8 cellular contexts compared by ENCODE assay signal in genomic region chr2:42493885-42494433, GRCh38. TPM values are rescaled to one million over a fixed set of nuclear protein-coding genes. Genes with fewer than 3 reads are reported as not detected.
A peak's percentile ranks its signal among the peaks of the same experiment; 100 is the strongest.
DNase-seq lines count a peak whose midpoint lies in the region; ATAC-seq and TF ChIP-seq lines count a peak whose summit lies in the region.

Gene KCNG3, minus strand, starts transcription at chr2:42493982. Its CDS starts 481 bp downstream, at chr2:42493501.

- no peaks in the 10 kb centered on the region for H3K9me3 Mint-ChIP-seq in activated naive CD4-positive, alpha-beta T cell treated with anti-CD3 and anti-CD28 coated beads for 36 hours

- H3K27me3 Mint-ChIP-seq in activated naive CD4-positive, alpha-beta T cell treated with anti-CD3 and anti-CD28 coated beads for 36 hours (ENCODE audit: low read depth): peaks cover 10% of the 10 kb centered on the region

- H3K4me3 Mint-ChIP-seq in activated naive CD4-positive, alpha-beta T cell treated with anti-CD3 and anti-CD28 coated beads for 36 hours: peak within 1 kb of the TSS; percentile 94

- no peaks in the 10 kb centered on the region for H3K36me3 Mint-ChIP-seq in activated naive CD4-positive, alpha-beta T cell treated with anti-CD3 and anti-CD28 coated beads for 36 hours (ENCODE audit: low read depth)

- intact Hi-C loops in activated naive CD4-positive, alpha-beta T cell treated with anti-CD3 and anti-CD28 coated beads for 36 hours (cut with micrococcal nuclease): loop anchor here (1.0 to 2.0 kb wide), 5 partner anchors 133 to 397 kb away; partner anchors contain the start of gene COX7A2L

- H3K27ac ChIP-seq in SJSA1: peak within 1 kb of the TSS; percentile 30
- no peak within 1 kb of the TSS for H3K27ac ChIP-seq in cardiac muscle cell

- no peaks in the 10 kb centered on the region for H3K36me3 ChIP-seq in BJ (ENCODE audit: control insufficient read depth, insufficient read depth, low read length)
- H3K36me3 ChIP-seq in SJSA1: peaks cover 8% of the 10 kb centered on the region; the same call in 1 of the 2 replicates
- no peaks in the 10 kb centered on the region for H3K36me3 ChIP-seq in cardiac muscle cell

- TF ChIP-seq RAD21 in Ishikawa (IDR thresholded peaks at IDR 0.05; ENCODE audit: low read depth): no peak

- DNase-seq in BJ (ENCODE audit: low read depth): no peak
- DNase-seq in SJSA1 (ENCODE audit: low read depth in 1 of 2, low spot score in 2 of 2): peak; percentile 74 to 80
- DNase-seq in activated naive CD4-positive, alpha-beta T cell treated with anti-CD3 and anti-CD28 coated beads for 36 hours: peak; percentile 74
- peak; percentile 64 to 78 for DNase-seq in cardiac muscle cell (ENCODE audit: low read depth in 1 of 2, low spot score in 1 of 2)
- DNase-seq in putamen (ENCODE audit: low spot score): peak; percentile 45

- H3K27ac Mint-ChIP-seq in activated naive CD4-positive, alpha-beta T cell treated with anti-CD3 and anti-CD28 coated beads for 36 hours: no peak within 1 kb of the TSS

- ATAC-seq in GM19452 (IDR thresholded peaks at IDR 0.05; ENCODE audit: unreplicated experiment) (peak; percentile 55), HG02623 (IDR thresholded peaks at IDR 0.05; ENCODE audit: unreplicated experiment) (no peak)

- H3K4me3 ChIP-seq in BJ (ENCODE audit: low read depth, low read length) (peak within 1 kb of the TSS; percentile 43), SJSA1 (peak within 1 kb of the TSS; percentile 91), cardiac muscle cell (peak within 1 kb of the TSS; percentile 45)

- peaks cover 8% of the 10 kb centered on the region for H3K9me3 ChIP-seq in SJSA1 (replicated peaks)
- no peaks in the 10 kb centered on the region for H3K9me3 ChIP-seq in cardiac muscle cell (ENCODE audit: low read depth)

- H3K4me1 ChIP-seq in SJSA1 (replicated peaks): peaks cover 32% of the 10 kb centered on the region
- peaks cover 4% of the 10 kb centered on the region for H3K4me1 ChIP-seq in cardiac muscle cell (ENCODE audit: low read depth)

- POLR2A ChIA-PET in BJ (lab: Charles Lee): interaction anchor here (0.6 kb wide), 1 partner anchor 317 kb away, joined by 5 read pairs; no protein-coding TSS in a partner anchor

- peaks cover 6% of the 10 kb centered on the region for H3K4me1 Mint-ChIP-seq in activated naive CD4-positive, alpha-beta T cell treated with anti-CD3 and anti-CD28 coated beads for 36 hours (ENCODE audit: low read depth)

- no peak; the same call in 1 of the 2 replicates for TF ChIP-seq EP300 in Ishikawa (IDR thresholded peaks at IDR 0.05; ENCODE audit: borderline replicate concordance)

- peaks cover 21% of the 10 kb centered on the region for H3K27me3 ChIP-seq in BJ (ENCODE audit: control insufficient read depth, insufficient read depth, low read length)
- H3K27me3 ChIP-seq in SJSA1 (replicated peaks): no peaks in the 10 kb centered on the region
- H3K27me3 ChIP-seq in cardiac muscle cell: peaks cover 53% of the 10 kb centered on the region

- CTCF ChIA-PET in BJ (lab: Yijun Ruan, JAX): interaction anchor here (0.7 to 2.0 kb wide), 5 partner anchors 11 to 169 kb away, joined by 3 to 6 read pairs (median 3); no protein-coding TSS in a partner anchor
- CTCF ChIA-PET in activated naive CD4-positive, alpha-beta T cell treated with anti-CD3 and anti-CD28 coated beads for 36 hours (lab: Charles Lee): interaction anchor here (0.7 to 1.0 kb wide), 2 partner anchors 9 to 170 kb away, joined by 3 read pairs; no protein-coding TSS in a partner anchor

- TF ChIP-seq CTCF in BJ (IDR thresholded peaks at IDR 0.05; ENCODE audit: insufficient read depth, low read depth, low read length) (no peak), cardiac muscle cell (IDR thresholded peaks at IDR 0.05; ENCODE audit: low read depth, low read length) (no peak)

TF ChIP-seq in Ishikawa, 13 proteins besides CTCF, POLR2A, EP300 and RAD21:
- TF ChIP-seq TAF1 (IDR thresholded peaks at IDR 0.05; ENCODE audit: low read depth) (peak; percentile 42; the same call in 1 of the 2 replicates), CREB1 (IDR thresholded peaks at IDR 0.05; ENCODE audit: low read depth) (no peak), ZBTB7A (IDR thresholded peaks at IDR 0.05; ENCODE audit: low read depth) (peak; percentile 4; the same call in 1 of the 2 replicates)

RNA-seq across cellular contexts. Expression of gene KCNG3, which starts in this region (rescaled TPM):
- polyA plus RNA-seq in BJ (2011; rRNA removed) (not detected in 2 replicates), cardiac muscle cell (0.20 TPM in 1 of 2 replicates, not detected in the other)
- not detected in 2 replicates for polyA minus RNA-seq in BJ (2011; rRNA and poly(A)+ RNA removed)
- 5.4 and 7.1 TPM in 2 replicates for total RNA-seq in SJSA1 (2014; rRNA removed; shearing (Covaris generic))
- under 1 TPM; 0.19 to 0.30 TPM for total RNA-seq in activated naive CD4-positive, alpha-beta T cell treated with anti-CD3 and anti-CD28 coated beads for 36 hours
- 0.27 and 0.39 TPM in 2 replicates for total RNA-seq in cardiac muscle cell

Comparison
In these comparisons a context has a peak if more than half of its experiments do, and no peak if none do; other contexts are left out.
1. Peak in DNase-seq in activated naive CD4-positive, alpha-beta T cell treated with anti-CD3 and anti-CD28 coated beads for 36 hours; RNA of the gene not detected or under 1 TPM.
2. Peak in DNase-seq and H3K4me3 ChIP-seq in cardiac muscle cell; RNA of the gene not detected or under 1 TPM.